In genomic region chr12:13582421-13582820, GRCh38 we compare ENCODE assay signal across 1 cellular context.
TF ChIP-seq lines count a peak whose summit lies in the region.

No MANE protein-coding gene starts in this region.

TF ChIP-seq in HCT116, 20 proteins besides CTCF, POLR2A, EP300 and RAD21 (continued from another document):
- TF ChIP-seq YY1 (IDR thresholded peaks at IDR 0.05; ENCODE audit: extremely low read depth, insufficient replicate concordance, low read depth, low read length) (no peak), ZFX (IDR thresholded peaks at IDR 0.05) (no peak), ELF1 (IDR thresholded peaks at IDR 0.05; ENCODE audit: borderline replicate concordance, low read depth) (no peak), EGR1 (IDR thresholded peaks at IDR 0.05; ENCODE audit: low read depth) (no peak)
- TF ChIP-seq, protein P1, sequence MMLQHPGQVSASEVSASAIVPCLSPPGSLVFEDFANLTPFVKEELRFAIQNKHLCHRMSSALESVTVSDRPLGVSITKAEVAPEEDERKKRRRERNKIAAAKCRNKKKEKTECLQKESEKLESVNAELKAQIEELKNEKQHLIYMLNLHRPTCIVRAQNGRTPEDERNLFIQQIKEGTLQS (IDR thresholded peaks at IDR 0.05), result no peak
TF ChIP-seq in HCT116: peak in this region for 0.
